8 cellular contexts compared by ENCODE assay signal in genomic region chr6:135722679-135723078, GRCh38.
DNase-seq lines count a peak whose midpoint lies in the region; ATAC-seq and TF ChIP-seq lines count a peak whose summit lies in the region.

No MANE protein-coding gene starts in this region.

- H3K27me3 ChIP-seq in lung (ENCODE audit: control insufficient read depth, insufficient read depth) (no peaks in the 10 kb centered on the region), right atrium auricular region (no peaks in the 10 kb centered on the region), thyroid gland (no peaks in the 10 kb centered on the region), ascending aorta (no peaks in the 10 kb centered on the region)

- no peaks in the 10 kb centered on the region for H3K4me1 Mint-ChIP-seq in activated T-helper 17 cell treated with anti-CD3 and anti-CD28 coated beads, Interleukin-2, amount 50 U/mL, for 72 hours
- H3K4me1 Mint-ChIP-seq in chondrocyte (ENCODE audit: low read depth): peaks cover 7% of the 10 kb centered on the region

- H3K4me1 ChIP-seq in lung (ENCODE audit: control insufficient read depth in 2 of 2, insufficient read depth in 2 of 2, low read length in 2 of 2) (no peaks in the 10 kb centered on the region), right atrium auricular region (no peaks in the 10 kb centered on the region), thyroid gland (no peaks in the 10 kb centered on the region), ascending aorta (no peaks in the 10 kb centered on the region)

- H3K27ac ChIP-seq in lung (ENCODE audit: low read depth in 1 of 2, low read length in 1 of 2): no peak overlapping the region
- H3K27ac ChIP-seq in right atrium auricular region: no peak overlapping the region
- no peak overlapping the region for H3K27ac ChIP-seq in thyroid gland
- no peak overlapping the region for H3K27ac ChIP-seq in ascending aorta

- TF ChIP-seq POLR2A in thyroid gland (IDR thresholded peaks at IDR 0.05): no peak

- H3K4me3 ChIP-seq in lung (no peak overlapping the region), right atrium auricular region (no peak overlapping the region), thyroid gland (replicated peaks in 1 of 3) (no peak overlapping the region), ascending aorta (no peak overlapping the region)

- ATAC-seq in HG02943 (IDR thresholded peaks at IDR 0.05; ENCODE audit: low read depth, unreplicated experiment) (peak; percentile 92), lung (ENCODE audit: insufficient read depth, low FRiP score) (peak; percentile 41)
- peak; percentile 72 for ATAC-seq in activated T-helper 17 cell treated with anti-CD3 and anti-CD28 coated beads, Interleukin-2, amount 50 U/mL, for 72 hours (replicated peaks)

- peaks cover 0 to 5% of the 10 kb centered on the region in 2 donors for H3K9me3 ChIP-seq in lung (ENCODE audit: control insufficient read depth in 2 of 2, insufficient read depth in 1 of 2, low read length in 1 of 2)
- H3K9me3 ChIP-seq in right atrium auricular region: peaks cover 0 to 17% of the 10 kb centered on the region in 2 donors
- H3K9me3 ChIP-seq in thyroid gland: no peaks in the 10 kb centered on the region
- no peaks in the 10 kb centered on the region for H3K9me3 ChIP-seq in ascending aorta

- H3K4me3 Mint-ChIP-seq in activated T-helper 17 cell treated with anti-CD3 and anti-CD28 coated beads, Interleukin-2, amount 50 U/mL, for 72 hours: no peak overlapping the region
- no peak overlapping the region for H3K4me3 Mint-ChIP-seq in chondrocyte (ENCODE audit: unreplicated experiment)

- H3K36me3 ChIP-seq in lung (ENCODE audit: control insufficient read depth in 2 of 2, insufficient read depth in 2 of 2, low read length in 2 of 2) (no peaks in the 10 kb centered on the region), right atrium auricular region (no peaks in the 10 kb centered on the region), thyroid gland (no peaks in the 10 kb centered on the region), ascending aorta (no peaks in the 10 kb centered on the region)

- no peaks in the 10 kb centered on the region for H3K36me3 Mint-ChIP-seq in activated T-helper 17 cell treated with anti-CD3 and anti-CD28 coated beads, Interleukin-2, amount 50 U/mL, for 72 hours (ENCODE audit: low read depth)
- H3K36me3 Mint-ChIP-seq in chondrocyte (ENCODE audit: low read depth): peaks cover 3% of the 10 kb centered on the region

- 62 to 83% methylated on average over 5 of the region's 5 CpGs for WGBS in lung, 2 donors
- 87 to 89% methylated on average over 5 of the region's 5 CpGs for WGBS in thyroid gland, 2 donors

- intact Hi-C loops in thyroid gland (cut with DNase I) (no loop called here), ascending aorta (cut with DNase I) (no loop called here)

- no peaks in the 10 kb centered on the region for H3K27me3 Mint-ChIP-seq in activated T-helper 17 cell treated with anti-CD3 and anti-CD28 coated beads, Interleukin-2, amount 50 U/mL, for 72 hours
- H3K27me3 Mint-ChIP-seq in chondrocyte (ENCODE audit: low read depth): no peaks in the 10 kb centered on the region

- peak overlapping the region; percentile 61 for H3K27ac Mint-ChIP-seq in activated T-helper 17 cell treated with anti-CD3 and anti-CD28 coated beads, Interleukin-2, amount 50 U/mL, for 72 hours
- H3K27ac Mint-ChIP-seq in chondrocyte (ENCODE audit: unreplicated experiment): no peak overlapping the region

- TF ChIP-seq CTCF in lung (IDR thresholded peaks at IDR 0.05; ENCODE audit: control extremely low read depth, extremely low read depth): no peak
- no peak for TF ChIP-seq CTCF in chondrocyte (IDR thresholded peaks at IDR 0.05)
- no peak for TF ChIP-seq CTCF in right atrium auricular region (IDR thresholded peaks at IDR 0.05)
- TF ChIP-seq CTCF in thyroid gland (IDR thresholded peaks at IDR 0.05): no peak
- no peak for TF ChIP-seq CTCF in ascending aorta (IDR thresholded peaks at IDR 0.05)

- DNase-seq in ELR (ENCODE audit: low read depth) (peak; percentile 98), lung (ENCODE audit: low spot score) (no peak), chondrocyte (ENCODE audit: low spot score) (no peak), right atrium auricular region (ENCODE audit: low spot score) (no peak), thyroid gland (no peak), ascending aorta (ENCODE audit: low spot score in 2 of 2) (no peak)

- peaks cover 18% of the 10 kb centered on the region for H3K9me3 Mint-ChIP-seq in activated T-helper 17 cell treated with anti-CD3 and anti-CD28 coated beads, Interleukin-2, amount 50 U/mL, for 72 hours
- peaks cover 32% of the 10 kb centered on the region for H3K9me3 Mint-ChIP-seq in chondrocyte (ENCODE audit: low read depth)

Comparison
In these comparisons a context has a peak if more than half of its experiments do, and no peak if none do; other contexts are left out.
1. ATAC-seq: peak in every context shown above with its lines; median percentile 92 in HG02943; 72 in activated T-helper 17 cell treated with anti-CD3 and anti-CD28 coated beads, Interleukin-2, amount 50 U/mL, for 72 hours; 41 in lung.